In genomic region chr12:97038859-97039258, GRCh38 we compare ENCODE assay signal across 19 cellular contexts.
DNase-seq lines count a peak whose midpoint lies in the region; ATAC-seq and TF ChIP-seq lines count a peak whose summit lies in the region.
"Had no signal": no experiment of that assay in that cellular context is flagged by ENCODE, and none has a peak within 500 bp of the region (broad histone marks: within the 10 kb centered on the region; RNA-seq: fewer than 3 reads in every experiment).

No MANE protein-coding gene starts in this region.

- intact Hi-C loops in HCT116 (cut with micrococcal nuclease): no loop called here
- intact Hi-C loops in stomach (cut with DNase I; ENCODE audit: low total_unique reads): no loop called here
- intact Hi-C loops in uterus (cut with DNase I; ENCODE audit: low total_unique reads): no loop called here

- RAD21 ChIA-PET in HCT116 (lab: Charles Lee; ENCODE audit: low non-redundant PET in 1 of 2, low total read pairs in 2 of 2, uncharacterized antibody in 2 of 2, unreplicated experiment in 2 of 2): no interaction called here

- H3K4me1 ChIP-seq in HCT116 (ENCODE audit: control insufficient read depth in 1 of 2, insufficient read depth in 2 of 2, low read length in 2 of 2): no peaks in the 10 kb centered on the region
- no peaks in the 10 kb centered on the region for H3K4me1 ChIP-seq in stomach
- H3K4me1 ChIP-seq in uterus: no peaks in the 10 kb centered on the region
- H3K4me1 ChIP-seq: Peyer's patch had no signal

- no peak overlapping the region for H3K9ac ChIP-seq in HCT116 (ENCODE audit: low read length)

- no TSS peak for BruUV-seq in HCT116 (replicated peaks; lab: Mats Ljungman, UMichigan)

- H3K9me2 ChIP-seq in HCT116 (ENCODE audit: insufficient read depth): no peaks in the 10 kb centered on the region

- no peak for TF ChIP-seq CTCF in HCT116 (IDR thresholded peaks at IDR 0.05 in 2 of 3, conservative IDR thresholded peaks at IDR 0.05 in 1 of 3; ENCODE audit: borderline replicate concordance in 1 of 3, insufficient read depth in 1 of 3, low read depth in 2 of 3, low read length in 2 of 3)
- TF ChIP-seq CTCF in stomach (IDR thresholded peaks at IDR 0.05): no peak
- TF ChIP-seq CTCF in uterus (IDR thresholded peaks at IDR 0.05): no peak

- H3K27me3 ChIP-seq in HCT116 (ENCODE audit: insufficient read depth, low read length) (peaks cover 13% of the 10 kb centered on the region), stomach (no peaks in the 10 kb centered on the region), uterus (no peaks in the 10 kb centered on the region)
- H3K27me3 ChIP-seq: Peyer's patch had no signal

- CTCF ChIA-PET in HCT116 (lab: Charles Lee): no interaction called here

- H3K4me2 ChIP-seq in HCT116 (ENCODE audit: low read length): no peak overlapping the region
- H3K4me2 ChIP-seq: GM23338 had no signal

- H3K27ac ChIP-seq in HCT116 (ENCODE audit: low read depth, low read length) (no peak overlapping the region), stomach (no peak overlapping the region), uterus (no peak overlapping the region)
- H3K27ac ChIP-seq: HL-60, Peyer's patch had no signal

- TF ChIP-seq POLR2A in HCT116 (IDR thresholded peaks at IDR 0.05; ENCODE audit: borderline replicate concordance, extremely low read depth, insufficient read depth, insufficient read length) (no peak), stomach (IDR thresholded peaks at IDR 0.05) (no peak), uterus (IDR thresholded peaks at IDR 0.05) (no peak)

- H3K9me3 ChIP-seq in HCT116 (ENCODE audit: control insufficient read depth in 1 of 2, insufficient read depth in 1 of 2, low read depth in 1 of 2, low read length in 2 of 2) (no peaks in the 10 kb centered on the region), stomach (peaks cover 0 to 4% (median 0%) of the 10 kb centered on the region in 4 donors), uterus (no peaks in the 10 kb centered on the region)
- H3K9me3 ChIP-seq: Peyer's patch had no signal

- H3K36me3 ChIP-seq in HCT116 (ENCODE audit: control insufficient read depth in 1 of 2, insufficient read depth in 2 of 2, low read length in 2 of 2) (no peaks in the 10 kb centered on the region), stomach (no peaks in the 10 kb centered on the region), uterus (no peaks in the 10 kb centered on the region)
- H3K36me3 ChIP-seq: Peyer's patch had no signal

- H3K4me3 ChIP-seq in HCT116 (replicated peaks in 1 of 2; ENCODE audit: low read depth in 1 of 2, low read length in 2 of 2) (no peak overlapping the region), stomach (no peak overlapping the region), uterus (no peak overlapping the region)
- H3K4me3 ChIP-seq: GM23338, Peyer's patch had no signal

- TF ChIP-seq EP300 in stomach (IDR thresholded peaks at IDR 0.05): no peak

- DNase-seq in A172 (ENCODE audit: low spot score) (peak; percentile 26), HCT116 (ENCODE audit: low read depth, low spot score) (no peak), astrocyte of the hippocampus (ENCODE audit: low read depth, low spot score) (peak; percentile 87), kidney tubule cell (ENCODE audit: low spot score) (peak; percentile 41), NCI-H2196 treated with DMSO at 0.1 percent for 48 hours (lab: John Stamatoyannopoulos, UW; ENCODE audit: unreplicated experiment) (no peak), stomach (no peak), uterus (no peak)
- DNase-seq: COR-L47, HFFc6, KBM-7, MM.1S, NCI-H1694 treated with DMSO at 0.1 percent for 48 hours, NCI-H446 treated with DMSO at 0.1 percent for 48 hours, NCI-H82, Peyer's patch, Right ventricle myocardium superior had no signal

- no peak for TF ChIP-seq RAD21 in HCT116 (IDR thresholded peaks at IDR 0.05; ENCODE audit: low read depth)

- no peak overlapping the region for H2AFZ ChIP-seq in HCT116 (ENCODE audit: low read depth, low read length, poor library complexity, severe bottlenecking)
- H2AFZ ChIP-seq: GM23338 had no signal

- ATAC-seq in HCT116 (peak; percentile 22; the same call in 1 of the 2 replicates), HG03571 (IDR thresholded peaks at IDR 0.05; ENCODE audit: unreplicated experiment) (no peak)
- ATAC-seq: GM23338 had no signal

- no peaks in the 10 kb centered on the region for H4K20me1 ChIP-seq in HCT116 (ENCODE audit: insufficient read depth)

- POLR2A ChIA-PET in HCT116 (lab: Charles Lee): no interaction called here

- 30 to 46% (median 41%) methylated on average over 4 of the region's 4 CpGs for WGBS in stomach, 5 donors

- H3K79me2 ChIP-seq in HCT116 (ENCODE audit: insufficient read depth, low read length): no peaks in the 10 kb centered on the region

TF ChIP-seq in HCT116, 20 proteins besides CTCF, POLR2A, EP300 and RAD21:
- TF ChIP-seq FOSL1 (IDR thresholded peaks at IDR 0.05; ENCODE audit: low read depth) (no peak), ZBTB33 (IDR thresholded peaks at IDR 0.05; ENCODE audit: extremely low read depth, insufficient replicate concordance, low read length) (no peak), CBX3 (IDR thresholded peaks at IDR 0.05; ENCODE audit: low read depth) (no peak), SIN3A (IDR thresholded peaks at IDR 0.05; ENCODE audit: low read depth) (no peak), ATF3 (IDR thresholded peaks at IDR 0.05) (no peak), EZH2phosphoT487 (IDR thresholded peaks at IDR 0.05; ENCODE audit: borderline replicate concordance) (no peak), SRF (IDR thresholded peaks at IDR 0.05; ENCODE audit: low read depth) (no peak), JUND (IDR thresholded peaks at IDR 0.05) (no peak), SP1 (IDR thresholded peaks at IDR 0.05; ENCODE audit: low read depth) (no peak), ZFX (IDR thresholded peaks at IDR 0.05) (no peak), REST (IDR thresholded peaks at IDR 0.05; ENCODE audit: low read depth) (no peak), EZH2 (IDR thresholded peaks at IDR 0.05) (no peak), ELF1 (IDR thresholded peaks at IDR 0.05; ENCODE audit: borderline replicate concordance, low read depth) (no peak), EGR1 (IDR thresholded peaks at IDR 0.05; ENCODE audit: low read depth) (no peak), MAX (IDR thresholded peaks at IDR 0.05) (no peak)

Comparison
In these comparisons a context has a peak if more than half of its experiments do, and no peak if none do; other contexts are left out.
1. DNase-seq: peak in A172 (single experiment), astrocyte of the hippocampus (single experiment) and kidney tubule cell (single experiment); none in HCT116 (single experiment), NCI-H2196 treated with DMSO at 0.1 percent for 48 hours (single experiment), stomach (single experiment) and uterus (0 of 2).